ENCODE assay signal across 10 cellular contexts in genomic region chr1:112735752-112736151, GRCh38. TPM values are rescaled to one million over a fixed set of nuclear protein-coding genes. Genes with fewer than 3 reads are reported as not detected.
DNase-seq lines count a peak whose midpoint lies in the region; TF ChIP-seq lines count a peak whose summit lies in the region.
"Had no signal": no experiment of that assay in that cellular context is flagged by ENCODE, and none has a peak within 500 bp of the region (broad histone marks: within the 10 kb centered on the region; RNA-seq: fewer than 3 reads in every experiment).

No MANE protein-coding gene starts in this region.

- peak overlapping the region; percentile 67 for H3K27ac ChIP-seq in mesenchymal stem cell (ENCODE audit: low read length, poor library complexity, severe bottlenecking)
- H3K27ac ChIP-seq: HL-60 had no signal

- H3K27ac Mint-ChIP-seq in Caco-2 (ENCODE audit: unreplicated experiment), result no peak overlapping the region
- H3K27ac Mint-ChIP-seq: activated naive CD8-positive, alpha-beta T cell treated with anti-CD3 and anti-CD28 coated beads, Interleukin-2, amount 10 ng/mL, durations not matched to agents 7 days and 5 days had no signal

- no peak overlapping the region for H2BK5ac ChIP-seq in mesenchymal stem cell (ENCODE audit: low read depth, low read length, poor library complexity, severe bottlenecking)

- DNase-seq in Caki2 (ENCODE audit: low read depth), result peak; percentile 67
- peak; percentile 34 for DNase-seq in HK-2 (ENCODE audit: unreplicated experiment)
- DNase-seq in astrocyte of the cerebellum (ENCODE audit: low read depth), result peak; percentile 5
- DNase-seq in mesenchymal stem cell, result peak; percentile 88
- no peak for DNase-seq in NAMALWA (ENCODE audit: low spot score)
- DNase-seq in Caco-2, result no peak
- no peak for DNase-seq in NCI-H1930 (lab: John Stamatoyannopoulos, UW)
- DNase-seq: activated naive CD8-positive, alpha-beta T cell treated with anti-CD3 and anti-CD28 coated beads, Interleukin-2, amount 10 ng/mL, durations not matched to agents 7 days and 5 days; NCI-H187 had no signal

- TF ChIP-seq CTCF in astrocyte of the cerebellum (IDR thresholded peaks at IDR 0.05; ENCODE audit: low read depth, low read length, missing control alignments), result no peak
- TF ChIP-seq CTCF in Caco-2 (IDR thresholded peaks at IDR 0.05; ENCODE audit: insufficient read depth in 1 of 2, low read depth in 1 of 2, low read length in 1 of 2, severe bottlenecking in 1 of 2, unreplicated experiment in 1 of 2), result no peak

- no peaks in the 10 kb centered on the region for H3K9me3 Mint-ChIP-seq in Caco-2 (ENCODE audit: unreplicated experiment)

- no peaks in the 10 kb centered on the region for H3K27me3 Mint-ChIP-seq in Caco-2 (ENCODE audit: insufficient read depth, unreplicated experiment)

- H3K4me3 ChIP-seq in astrocyte of the cerebellum (ENCODE audit: low read depth, low read length) (no peak overlapping the region), mesenchymal stem cell (ENCODE audit: insufficient read depth in 1 of 2, low read depth in 1 of 2, low read length in 2 of 2) (no peak overlapping the region), Caco-2 (ENCODE audit: low read depth, low read length) (no peak overlapping the region)

- no peak overlapping the region for H2BK15ac ChIP-seq in mesenchymal stem cell (ENCODE audit: low read depth, poor library complexity, severe bottlenecking)

- no peaks in the 10 kb centered on the region for H3K4me1 Mint-ChIP-seq in Caco-2 (ENCODE audit: low read depth, unreplicated experiment)
- H3K4me1 Mint-ChIP-seq: activated naive CD8-positive, alpha-beta T cell treated with anti-CD3 and anti-CD28 coated beads, Interleukin-2, amount 10 ng/mL, durations not matched to agents 7 days and 5 days had no signal

- H3K27me3 ChIP-seq in mesenchymal stem cell (ENCODE audit: control insufficient read depth in 1 of 2, insufficient read depth in 1 of 2, low read length in 2 of 2) (no peaks in the 10 kb centered on the region), Caco-2 (replicated peaks; ENCODE audit: control insufficient read depth, insufficient read depth, low read length) (no peaks in the 10 kb centered on the region)

- H3K23ac ChIP-seq in mesenchymal stem cell (ENCODE audit: low read length in 2 of 2), result no peak overlapping the region

- peak overlapping the region; percentile 45 for H3K9ac ChIP-seq in mesenchymal stem cell (ENCODE audit: low read length)

- H3K4me3 Mint-ChIP-seq in Caco-2 (ENCODE audit: unreplicated experiment), result no peak overlapping the region
- H3K4me3 Mint-ChIP-seq: activated naive CD8-positive, alpha-beta T cell treated with anti-CD3 and anti-CD28 coated beads, Interleukin-2, amount 10 ng/mL, durations not matched to agents 7 days and 5 days had no signal

- H3K9me3 ChIP-seq in mesenchymal stem cell (ENCODE audit: control insufficient read depth, low read length) (peaks cover 2% of the 10 kb centered on the region), Caco-2 (no peaks in the 10 kb centered on the region)

- POLR2A ChIA-PET in Caco-2 (lab: Charles Lee), result no interaction called here

- no peaks in the 10 kb centered on the region for H3K79me1 ChIP-seq in mesenchymal stem cell (replicated peaks; ENCODE audit: low read length, poor library complexity, severe bottlenecking)

- H4K8ac ChIP-seq in mesenchymal stem cell (ENCODE audit: low read length), result no peak overlapping the region

- 83% methylated on average over 1 of the region's 1 CpG for WGBS in mesenchymal stem cell

- H3K36me3 Mint-ChIP-seq in Caco-2 (ENCODE audit: insufficient read depth, unreplicated experiment), result no peaks in the 10 kb centered on the region
- H3K36me3 Mint-ChIP-seq: activated naive CD8-positive, alpha-beta T cell treated with anti-CD3 and anti-CD28 coated beads, Interleukin-2, amount 10 ng/mL, durations not matched to agents 7 days and 5 days had no signal

- CTCF ChIA-PET in Caco-2 (lab: Charles Lee), result interaction anchor here (1.6 kb wide), 1 partner anchor 69 kb away, joined by 4 read pairs; no protein-coding TSS in a partner anchor

- in situ Hi-C loops in Caki2 (cut with HindIII; ENCODE audit: low pct_unique_long_range_greater_than_20kb, low sequenced_read_pairs), result no loop called here
- in situ Hi-C loops in astrocyte of the cerebellum (cut with HindIII; ENCODE audit: low sequenced_read_pairs), result no loop called here

- H3K14ac ChIP-seq in mesenchymal stem cell (ENCODE audit: low read length in 2 of 2), result no peak overlapping the region

- no peak overlapping the region for H4K91ac ChIP-seq in mesenchymal stem cell (ENCODE audit: low read length)

- H3K36me3 ChIP-seq in mesenchymal stem cell (ENCODE audit: control insufficient read depth in 1 of 2, insufficient read depth in 2 of 2, low read depth in 1 of 2, low read length in 2 of 2), result no peaks in the 10 kb centered on the region
- H3K36me3 ChIP-seq in Caco-2 (ENCODE audit: control insufficient read depth, insufficient read depth, low read length), result no peaks in the 10 kb centered on the region

- H3K18ac ChIP-seq in mesenchymal stem cell (ENCODE audit: low read depth in 1 of 2, low read length in 2 of 2), result no peak overlapping the region

- peaks cover 10% of the 10 kb centered on the region for H3K4me1 ChIP-seq in mesenchymal stem cell (ENCODE audit: control insufficient read depth, insufficient read depth, low read depth, low read length)
- no peaks in the 10 kb centered on the region for H3K4me1 ChIP-seq in Caco-2

- H2BK12ac ChIP-seq in mesenchymal stem cell (ENCODE audit: low read length in 2 of 2), result no peak overlapping the region

- no peak overlapping the region for H2AK5ac ChIP-seq in mesenchymal stem cell (ENCODE audit: low read length, severe bottlenecking)

- H3K4me2 ChIP-seq in mesenchymal stem cell (ENCODE audit: low read length, poor library complexity, severe bottlenecking), result no peak overlapping the region

- no peak overlapping the region for H2BK120ac ChIP-seq in mesenchymal stem cell (ENCODE audit: low read depth, low read length)

- BruUV-seq in Caco-2 (replicated peaks; lab: Mats Ljungman, UMichigan), result no TSS peak

- no peak overlapping the region for H3K4ac ChIP-seq in mesenchymal stem cell (ENCODE audit: low read depth in 1 of 2, low read length in 2 of 2)

- intact Hi-C loops in Caco-2 (cut with micrococcal nuclease; ENCODE audit: unreplicated experiment), result loop anchor here (2.0 kb wide), 1 partner anchor 29 kb away; no protein-coding TSS in a partner anchor

- no peak overlapping the region for H2AFZ ChIP-seq in mesenchymal stem cell (ENCODE audit: low read depth, low read length)

RNA-seq across cellular contexts. Expression of gene PPM1J, which starts 20.6 kb away (rescaled TPM):
- 0.57 and 1.1 TPM in 2 replicates for total RNA-seq in Caki2 (2014; rRNA removed; shearing (Covaris generic); ENCODE audit: low replicate concordance)
- polyA plus RNA-seq in mesenchymal stem cell (2013, experiment 1 of 2), result 0.90 TPM
- 0.93 TPM for polyA plus RNA-seq in mesenchymal stem cell (2013, experiment 2 of 2)
- 1.1 and 1.5 TPM in 2 replicates for total RNA-seq in Caco-2 (2022)

RNA-seq across cellular contexts. Expression of gene RHOC, which starts 28.8 kb away (rescaled TPM):
- 257 and 306 TPM in 2 replicates for total RNA-seq in Caki2 (2014; rRNA removed; shearing (Covaris generic); ENCODE audit: low replicate concordance)
- 509 TPM for polyA plus RNA-seq in mesenchymal stem cell (2013, experiment 1 of 2)
- 495 TPM for polyA plus RNA-seq in mesenchymal stem cell (2013, experiment 2 of 2)
- 128 and 134 TPM in 2 replicates for total RNA-seq in Caco-2 (2022)

Comparison
In these comparisons a context has a peak if more than half of its experiments do, and no peak if none do; other contexts are left out.
1. DNase-seq: peak in Caki2 (single experiment), HK-2 (single experiment), astrocyte of the cerebellum (single experiment) and mesenchymal stem cell (single experiment); none in NAMALWA (single experiment), Caco-2 (0 of 2) and NCI-H1930 (0 of 2).